ENCODE assay signal across 10 cellular contexts in genomic region chrX:30822068-30822671, GRCh38.
A peak's percentile ranks its signal among the peaks of the same experiment; 100 is the strongest.
DNase-seq lines count a peak whose midpoint lies in the region; ATAC-seq, FAIRE-seq and TF ChIP-seq lines count a peak whose summit lies in the region.
"Had no signal": no experiment of that assay in that cellular context is flagged by ENCODE, and none has a peak within 500 bp of the region (broad histone marks: within the 10 kb centered on the region; RNA-seq: fewer than 3 reads in every experiment).

No MANE protein-coding gene starts in this region.

- no peaks in the 10 kb centered on the region for H3K79me2 ChIP-seq in Karpas-422 (ENCODE audit: low read length)
- no peaks in the 10 kb centered on the region for H3K79me2 ChIP-seq in PC-9 (ENCODE audit: low read depth)

- H2AFZ ChIP-seq in Karpas-422 (ENCODE audit: low read length) (no peak overlapping the region), PC-9 (no peak overlapping the region)

- CTCF ChIA-PET in PC-9 (lab: Charles Lee): no interaction called here

- peak; percentile 78 for ATAC-seq in GM21723 (IDR thresholded peaks at IDR 0.05; ENCODE audit: unreplicated experiment)

- peak; percentile 23 for DNase-seq in GM13977 (ENCODE audit: low spot score)
- DNase-seq in Karpas-422: peak; percentile 65
- peak; percentile 1 to 19 for DNase-seq in erythroblast (lab: John Stamatoyannopoulos, UW)
- DNase-seq in ureter (ENCODE audit: low spot score): no peak
- no peak for DNase-seq in PC-9
- no peak for DNase-seq in RCC 7860 (ENCODE audit: low spot score)
- no peak for DNase-seq in NK-92 treated with Interleukin-12 subunit alpha and Interleukin-12 subunit beta, amount 100 ng/mL, for 24 hours (lab: John Stamatoyannopoulos, UW)
- DNase-seq: stimulated activated CD4-positive, alpha-beta T cell treated with anti-CD3 and anti-CD28 coated beads, Interleukin-12 subunit alpha, Interleukin-12 subunit beta, amount 100 ng/mL, for 4 hours had no signal

- in situ Hi-C loops in GM13977 (cut with MboI; ENCODE audit: low pct_unique_long_range_greater_than_20kb, low sequenced_read_pairs, unreplicated experiment): loop anchor here (10.0 kb wide), 1 partner anchor 87 kb away; no protein-coding TSS in a partner anchor

- no peak for FAIRE-seq in RCC 7860 (lab: Jason Lieb, UNC)
- FAIRE-seq: TTC549 had no signal

- intact Hi-C loops in PC-9 (cut with micrococcal nuclease; ENCODE audit: unreplicated experiment): loop anchor here (5.0 to 10.0 kb wide), 2 partner anchors 85 to 603 kb away; no protein-coding TSS in a partner anchor

- H3K9ac ChIP-seq in Karpas-422 (ENCODE audit: low read length): no peak overlapping the region

- H3K27ac ChIP-seq in Karpas-422 (ENCODE audit: low read length): no peak overlapping the region
- no peak overlapping the region for H3K27ac ChIP-seq in PC-9

- H3K4me3 ChIP-seq in Karpas-422 (ENCODE audit: low read length): no peak overlapping the region
- H3K4me3 ChIP-seq in PC-9: no peak overlapping the region

- TF ChIP-seq POLR2A in erythroblast (IDR thresholded peaks at IDR 0.05; ENCODE audit: low read length): no peak

- H3F3A ChIP-seq in PC-9 (ENCODE audit: insufficient read depth, low read depth): no peaks in the 10 kb centered on the region

- H3K4me1 ChIP-seq in Karpas-422 (ENCODE audit: low read length): peaks cover 12% of the 10 kb centered on the region
- no peaks in the 10 kb centered on the region for H3K4me1 ChIP-seq in PC-9 (replicated peaks; ENCODE audit: insufficient read depth)

- H3K36me3 ChIP-seq in Karpas-422 (ENCODE audit: insufficient read depth, low read length): no peaks in the 10 kb centered on the region
- no peaks in the 10 kb centered on the region for H3K36me3 ChIP-seq in PC-9 (ENCODE audit: low read depth)

- no peaks in the 10 kb centered on the region for H3K9me2 ChIP-seq in Karpas-422 (replicated peaks; ENCODE audit: insufficient read depth, low read length)
- H3K9me2 ChIP-seq in PC-9 (ENCODE audit: insufficient read depth): no peaks in the 10 kb centered on the region

- BruUV-seq in PC-9 (replicated peaks; lab: Mats Ljungman, UMichigan): no TSS peak

- H3K4me2 ChIP-seq in Karpas-422 (ENCODE audit: low read depth, low read length, poor library complexity, severe bottlenecking) (peak overlapping the region; percentile 31), PC-9 (no peak overlapping the region)

- H3K27me3 ChIP-seq in Karpas-422 (ENCODE audit: low read length) (no peaks in the 10 kb centered on the region), PC-9 (ENCODE audit: insufficient read depth, low read depth) (no peaks in the 10 kb centered on the region)

- H4K20me1 ChIP-seq in Karpas-422 (ENCODE audit: insufficient read depth, low read depth, low read length) (no peaks in the 10 kb centered on the region), PC-9 (ENCODE audit: insufficient read depth) (no peaks in the 10 kb centered on the region)

- H3K9me3 ChIP-seq in Karpas-422 (ENCODE audit: low read length) (no peaks in the 10 kb centered on the region), PC-9 (ENCODE audit: insufficient read depth, low read depth) (no peaks in the 10 kb centered on the region)

- TF ChIP-seq CTCF in GM13977 (IDR thresholded peaks at IDR 0.05; ENCODE audit: extremely low read depth, insufficient read depth, missing control alignments) (peak; percentile 16), PC-9 (conservative IDR thresholded peaks at IDR 0.05) (no peak; the same call in 1 of the 2 replicates)

- POLR2A ChIA-PET in PC-9 (lab: Charles Lee; ENCODE audit: unreplicated experiment): no interaction called here

Comparison
In these comparisons a context has a peak if more than half of its experiments do, and no peak if none do; other contexts are left out.
1. DNase-seq: peak in GM13977 (single experiment), Karpas-422 (single experiment) and erythroblast (2 of 2); none in ureter (single experiment), PC-9 (0 of 2), RCC 7860 (single experiment) and NK-92 treated with Interleukin-12 subunit alpha and Interleukin-12 subunit beta, amount 100 ng/mL, for 24 hours (single experiment).